ENCODE assay signal across 10 cellular contexts in genomic region chr1:32448773-32449456, GRCh38. TPM values are rescaled to one million over a fixed set of nuclear protein-coding genes. Genes with fewer than 3 reads are reported as not detected.
A peak's percentile ranks its signal among the peaks of the same experiment; 100 is the strongest.
DNase-seq lines count a peak whose midpoint lies in the region; ATAC-seq and TF ChIP-seq lines count a peak whose summit lies in the region.
"Had no signal": no experiment of that assay in that cellular context is flagged by ENCODE, and none has a peak within 500 bp of the region (broad histone marks: within the 10 kb centered on the region; RNA-seq: fewer than 3 reads in every experiment).

No MANE protein-coding gene starts in this region.

- no peaks in the 10 kb centered on the region for H3K4me1 Mint-ChIP-seq in activated naive CD4-positive, alpha-beta T cell treated with anti-CD3 and anti-CD28 coated beads, Interleukin-2, amount 10 ng/mL, durations not matched to agents 7 days and 5 days
- H3K4me1 Mint-ChIP-seq in type B pancreatic cell (ENCODE audit: unreplicated experiment), result peaks cover 6% of the 10 kb centered on the region
- no peaks in the 10 kb centered on the region for H3K4me1 Mint-ChIP-seq in CD4-positive, alpha-beta memory T cell
- H3K4me1 Mint-ChIP-seq: activated CD8-positive, alpha-beta memory T cell treated with anti-CD3 and anti-CD28 coated beads, Interleukin-2, amount 10 ng/mL, durations not matched to agents 7 days and 5 days had no signal

- H3K27ac Mint-ChIP-seq in activated naive CD4-positive, alpha-beta T cell treated with anti-CD3 and anti-CD28 coated beads, Interleukin-2, amount 10 ng/mL, durations not matched to agents 7 days and 5 days, result no peak overlapping the region
- no peak overlapping the region for H3K27ac Mint-ChIP-seq in type B pancreatic cell
- H3K27ac Mint-ChIP-seq in CD4-positive, alpha-beta memory T cell, result no peak overlapping the region
- H3K27ac Mint-ChIP-seq: activated CD8-positive, alpha-beta memory T cell treated with anti-CD3 and anti-CD28 coated beads, Interleukin-2, amount 10 ng/mL, durations not matched to agents 7 days and 5 days had no signal

- H3K36me3 Mint-ChIP-seq in activated naive CD4-positive, alpha-beta T cell treated with anti-CD3 and anti-CD28 coated beads, Interleukin-2, amount 10 ng/mL, durations not matched to agents 7 days and 5 days, result no peaks in the 10 kb centered on the region
- H3K36me3 Mint-ChIP-seq in type B pancreatic cell, result no peaks in the 10 kb centered on the region
- peaks cover 0 to 4% of the 10 kb centered on the region in 2 donors for H3K36me3 Mint-ChIP-seq in CD4-positive, alpha-beta memory T cell
- H3K36me3 Mint-ChIP-seq: activated CD8-positive, alpha-beta memory T cell treated with anti-CD3 and anti-CD28 coated beads, Interleukin-2, amount 10 ng/mL, durations not matched to agents 7 days and 5 days had no signal

- POLR2A ChIA-PET in CD4-positive, alpha-beta memory T cell (lab: Charles Lee; ENCODE audit: partially characterized antibody), result no interaction called here

- H3K4me3 Mint-ChIP-seq in activated naive CD4-positive, alpha-beta T cell treated with anti-CD3 and anti-CD28 coated beads, Interleukin-2, amount 10 ng/mL, durations not matched to agents 7 days and 5 days, result no peak overlapping the region
- H3K4me3 Mint-ChIP-seq in type B pancreatic cell, result no peak overlapping the region
- H3K4me3 Mint-ChIP-seq in CD4-positive, alpha-beta memory T cell, result no peak overlapping the region
- H3K4me3 Mint-ChIP-seq: activated CD8-positive, alpha-beta memory T cell treated with anti-CD3 and anti-CD28 coated beads, Interleukin-2, amount 10 ng/mL, durations not matched to agents 7 days and 5 days had no signal

- H3K36me3 ChIP-seq in CD4-positive, alpha-beta memory T cell (ENCODE audit: insufficient read depth, low read length), result no peaks in the 10 kb centered on the region

- H3K27ac ChIP-seq in CD4-positive, alpha-beta memory T cell (ENCODE audit: low read depth, low read length), result no peak overlapping the region

- CTCF ChIA-PET in activated naive CD4-positive, alpha-beta T cell treated with anti-CD3 and anti-CD28 coated beads, Interleukin-2, amount 10 ng/mL, durations not matched to agents 7 days and 5 days (lab: Charles Lee), result interaction anchor here (0.6 to 1.1 kb wide), 3 partner anchors 47 to 273 kb away, joined by 3 read pairs; no protein-coding TSS in a partner anchor
- CTCF ChIA-PET in CD4-positive, alpha-beta memory T cell (lab: Charles Lee; ENCODE audit: partially characterized antibody), result no interaction called here

- DNase-seq in activated naive CD4-positive, alpha-beta T cell treated with anti-CD3 and anti-CD28 coated beads, Interleukin-2, amount 10 ng/mL, durations not matched to agents 7 days and 5 days, result peak; percentile 28
- no peak for DNase-seq in activated naive CD4-positive, alpha-beta T cell (lab: John Stamatoyannopoulos, UW)
- DNase-seq in NCI-H1092 (lab: John Stamatoyannopoulos, UW) (peak; percentile 13), dermis blood vessel endothelial cell (peak; percentile 36), type B pancreatic cell (ENCODE audit: extremely low spot score, unreplicated experiment) (no peak)
- DNase-seq in CD4-positive, alpha-beta memory T cell, result no peak
- no peak for DNase-seq in stimulated activated CD4-positive, alpha-beta T cell treated with anti-CD3 and anti-CD28 coated beads, Interleukin-4, amount 100 ng/mL, for 1 hour

- H3K9me3 ChIP-seq in CD4-positive, alpha-beta memory T cell (ENCODE audit: control insufficient read depth in 1 of 2, low read length in 2 of 2), result no peaks in the 10 kb centered on the region

- no peaks in the 10 kb centered on the region for H3K4me1 ChIP-seq in CD4-positive, alpha-beta memory T cell (ENCODE audit: insufficient read depth, low read length)

- H3K4me3 ChIP-seq in CD4-positive, alpha-beta memory T cell (ENCODE audit: low read length in 2 of 2), result no peak overlapping the region
- H3K4me3 ChIP-seq: mucosa of descending colon had no signal

- peak; percentile 74 for TF ChIP-seq CTCF in type B pancreatic cell (conservative IDR thresholded peaks at IDR 0.05)

- peaks cover 11% of the 10 kb centered on the region for H3K9me3 Mint-ChIP-seq in activated naive CD4-positive, alpha-beta T cell treated with anti-CD3 and anti-CD28 coated beads, Interleukin-2, amount 10 ng/mL, durations not matched to agents 7 days and 5 days
- no peaks in the 10 kb centered on the region for H3K9me3 Mint-ChIP-seq in type B pancreatic cell
- peaks cover 4 to 21% (median 11%) of the 10 kb centered on the region in 8 donors for H3K9me3 Mint-ChIP-seq in CD4-positive, alpha-beta memory T cell

- peaks cover 55% of the 10 kb centered on the region for H3K27me3 Mint-ChIP-seq in activated naive CD4-positive, alpha-beta T cell treated with anti-CD3 and anti-CD28 coated beads, Interleukin-2, amount 10 ng/mL, durations not matched to agents 7 days and 5 days
- no peaks in the 10 kb centered on the region for H3K27me3 Mint-ChIP-seq in type B pancreatic cell
- peaks cover 10 to 15% of the 10 kb centered on the region in 2 donors for H3K27me3 Mint-ChIP-seq in CD4-positive, alpha-beta memory T cell

- ATAC-seq in HG03196 (IDR thresholded peaks at IDR 0.05; ENCODE audit: unreplicated experiment), result no peak
- ATAC-seq: activated CD8-positive, alpha-beta memory T cell treated with anti-CD3 and anti-CD28 coated beads, Interleukin-2, amount 10 ng/mL, durations not matched to agents 7 days and 5 days; mucosa of descending colon had no signal

- peaks cover 4% of the 10 kb centered on the region for H3K27me3 ChIP-seq in CD4-positive, alpha-beta memory T cell (ENCODE audit: insufficient read depth, low read length)

- intact Hi-C loops in CD4-positive, alpha-beta memory T cell (cut with micrococcal nuclease), result no loop called here

RNA-seq across cellular contexts. Expression of gene ZBTB8B, which starts 16.0 kb away (rescaled TPM):
- total RNA-seq in dermis blood vessel endothelial cell (under 0.01 TPM in 2 replicates), type B pancreatic cell (ENCODE audit: low replicate concordance) (0.74 and 1.9 TPM in 2 replicates)
- not detected for total RNA-seq in CD4-positive, alpha-beta memory T cell
- not detected for polyA plus RNA-seq in CD4-positive, alpha-beta memory T cell
- total RNA-seq: activated CD8-positive, alpha-beta memory T cell treated with anti-CD3 and anti-CD28 coated beads, Interleukin-2, amount 10 ng/mL, durations not matched to agents 7 days and 5 days had no signal

RNA-seq across cellular contexts. Expression of gene BSDC1, which starts 54.7 kb away (rescaled TPM):
- 61.5 and 75.7 TPM in 2 replicates for total RNA-seq in dermis blood vessel endothelial cell
- 66.5 and 71.3 TPM in 2 replicates for total RNA-seq in type B pancreatic cell (ENCODE audit: low replicate concordance)
- total RNA-seq in CD4-positive, alpha-beta memory T cell, result 100 to 1,000 TPM; 106 to 112 TPM
- 10 to 100 TPM; 29.7 to 46.3 TPM for polyA plus RNA-seq in CD4-positive, alpha-beta memory T cell

Comparison
In these comparisons a context has a peak if more than half of its experiments do, and no peak if none do; other contexts are left out.
1. DNase-seq: peak in activated naive CD4-positive, alpha-beta T cell treated with anti-CD3 and anti-CD28 coated beads, Interleukin-2, amount 10 ng/mL, durations not matched to agents 7 days and 5 days (single experiment), NCI-H1092 (single experiment) and dermis blood vessel endothelial cell (single experiment); none in activated naive CD4-positive, alpha-beta T cell (0 of 4), type B pancreatic cell (single experiment), CD4-positive, alpha-beta memory T cell (0 of 5) and stimulated activated CD4-positive, alpha-beta T cell treated with anti-CD3 and anti-CD28 coated beads, Interleukin-4, amount 100 ng/mL, for 1 hour (single experiment).